In genomic region chr4:185774076-185774731, GRCh38 we compare ENCODE assay signal across 12 cellular contexts. TPM values are rescaled to one million over a fixed set of nuclear protein-coding genes. Genes with fewer than 3 reads are reported as not detected.
DNase-seq lines count a peak whose midpoint lies in the region; ATAC-seq, FAIRE-seq and TF ChIP-seq lines count a peak whose summit lies in the region.
"Had no signal": no experiment of that assay in that cellular context is flagged by ENCODE, and none has a peak within 500 bp of the region (broad histone marks: within the 10 kb centered on the region; RNA-seq: fewer than 3 reads in every experiment).

No MANE protein-coding gene starts in this region.

- H3K4me2 ChIP-seq in endothelial cell of umbilical vein (ENCODE audit: insufficient read depth, low read length), result peak overlapping the region; percentile 93

- 5 to 58% methylated on average over 4 of the region's 8 CpGs for WGBS in mesodermal cell (ENCODE audit: insufficient coverage in 2 of 2), 2 experiments

- no peaks in the 10 kb centered on the region for H3K9me1 ChIP-seq in endothelial cell of umbilical vein (replicated peaks; ENCODE audit: control insufficient read depth, extremely low read depth, insufficient read depth, low read length)

- H4K20me1 ChIP-seq in endothelial cell of umbilical vein (replicated peaks; ENCODE audit: control insufficient read depth, extremely low read depth, insufficient read depth, low read length), result no peaks in the 10 kb centered on the region

- no peak overlapping the region for H3K4me3 Mint-ChIP-seq in stimulated activated naive CD8-positive, alpha-beta T cell treated with anti-CD3 and anti-CD28 coated beads, Interleukin-15, amount 100 ng/mL, for 72 hours
- H3K4me3 Mint-ChIP-seq: stimulated activated naive B cell treated with anti-CD40 and anti-IgM and Interleukin-4, amounts not matched to agents 10 μg/mL and 1 μg/mL and 100 μg/mL, for 72 hours had no signal

- H3K27ac Mint-ChIP-seq in stimulated activated naive CD8-positive, alpha-beta T cell treated with anti-CD3 and anti-CD28 coated beads, Interleukin-15, amount 100 ng/mL, for 72 hours, result no peak overlapping the region
- H3K27ac Mint-ChIP-seq: stimulated activated naive B cell treated with anti-CD40 and anti-IgM and Interleukin-4, amounts not matched to agents 10 μg/mL and 1 μg/mL and 100 μg/mL, for 72 hours had no signal

- CTCF ChIA-PET in endothelial cell of umbilical vein (lab: Charles Lee), result interaction anchor here (0.9 to 5.5 kb wide), 24 partner anchors 10 to 264 kb away, joined by 3 to 67 read pairs (median 4); no protein-coding TSS in a partner anchor

- peak overlapping the region; percentile 63 for H2AFZ ChIP-seq in endothelial cell of umbilical vein (ENCODE audit: low read depth, low read length)

- no peak for TF ChIP-seq CTCF in Peyer's patch (IDR thresholded peaks at IDR 0.05)
- TF ChIP-seq CTCF in endothelial cell of umbilical vein (IDR thresholded peaks at IDR 0.05; ENCODE audit: extremely low read depth in 1 of 2, insufficient read depth in 1 of 2, low read depth in 1 of 2, low read length in 2 of 2), result no peak
- TF ChIP-seq CTCF in tibial artery (IDR thresholded peaks at IDR 0.05), result no peak

- H3K9ac ChIP-seq in endothelial cell of umbilical vein (replicated peaks; ENCODE audit: extremely low read depth, insufficient read depth, low read length), result peak overlapping the region; percentile 94

- H3K36me3 ChIP-seq in Peyer's patch (no peaks in the 10 kb centered on the region), endothelial cell of umbilical vein (ENCODE audit: control insufficient read depth in 2 of 2, extremely low read depth in 1 of 2, insufficient read depth in 2 of 2, low read length in 2 of 2) (no peaks in the 10 kb centered on the region), mesodermal cell (ENCODE audit: control insufficient read depth, insufficient read depth, low read length) (no peaks in the 10 kb centered on the region), tibial artery (no peaks in the 10 kb centered on the region)

- H3K4me3 ChIP-seq in Peyer's patch, result peak overlapping the region in 2 of 4 donors; percentile 13 to 27
- H3K4me3 ChIP-seq in endothelial cell of umbilical vein (replicated peaks in 1 of 3; ENCODE audit: insufficient read depth in 1 of 3, low read depth in 1 of 3, low read length in 3 of 3), result peak overlapping the region; percentile 50 to 88 (median 62)
- peak overlapping the region; percentile 29 for H3K4me3 ChIP-seq in mesodermal cell (ENCODE audit: extremely low read depth, insufficient read depth, low read length, poor library complexity, severe bottlenecking)
- H3K4me3 ChIP-seq in tibial artery, result peak overlapping the region; percentile 61

- peaks cover 0 to 14% of the 10 kb centered on the region in 2 donors for H3K9me3 Mint-ChIP-seq in stimulated activated naive CD8-positive, alpha-beta T cell treated with anti-CD3 and anti-CD28 coated beads, Interleukin-15, amount 100 ng/mL, for 72 hours

- no peaks in the 10 kb centered on the region for H3K27me3 ChIP-seq in Peyer's patch
- no peaks in the 10 kb centered on the region for H3K27me3 ChIP-seq in endothelial cell of umbilical vein (ENCODE audit: control insufficient read depth in 2 of 2, insufficient read depth in 2 of 2, low read length in 2 of 2)
- H3K27me3 ChIP-seq in tibial artery, result no peaks in the 10 kb centered on the region

- H3K27me3 Mint-ChIP-seq in stimulated activated naive CD8-positive, alpha-beta T cell treated with anti-CD3 and anti-CD28 coated beads, Interleukin-15, amount 100 ng/mL, for 72 hours, result peaks cover 26% of the 10 kb centered on the region

- POLR2A ChIA-PET in endothelial cell of umbilical vein (lab: Charles Lee), result no interaction called here

- dilution Hi-C loops in endothelial cell of umbilical vein (cut with MboI; ENCODE audit: extremely low pct_ligation_motif_present, low sequenced_read_pairs), result no loop called here

- H3K79me2 ChIP-seq in endothelial cell of umbilical vein (ENCODE audit: control insufficient read depth, insufficient read depth, low read length), result peaks cover 26% of the 10 kb centered on the region

- H3K4me1 Mint-ChIP-seq in stimulated activated naive CD8-positive, alpha-beta T cell treated with anti-CD3 and anti-CD28 coated beads, Interleukin-15, amount 100 ng/mL, for 72 hours, result no peaks in the 10 kb centered on the region

- no peak for FAIRE-seq in endothelial cell of umbilical vein (lab: Jason Lieb, UNC)

- intact Hi-C loops in endothelial cell of umbilical vein (cut with micrococcal nuclease), result loop anchor here (2.0 kb wide), 5 partner anchors 19 to 1125 kb away; partner anchors contain the start of genes CASP3 and PRIMPOL
- intact Hi-C loops in tibial artery (cut with DNase I; ENCODE audit: low total_unique reads), result loop anchor here (5.0 to 10.0 kb wide), 4 partner anchors 37 to 253 kb away; no protein-coding TSS in a partner anchor

- ATAC-seq in GM19324 (IDR thresholded peaks at IDR 0.05; ENCODE audit: low FRiP score, unreplicated experiment), result no peak
- no peak for ATAC-seq in stimulated activated naive CD8-positive, alpha-beta T cell treated with anti-CD3 and anti-CD28 coated beads, Interleukin-15, amount 100 ng/mL, for 72 hours
- ATAC-seq: stimulated activated naive B cell treated with anti-CD40 and anti-IgM and Interleukin-4, amounts not matched to agents 10 μg/mL and 1 μg/mL and 100 μg/mL, for 72 hours had no signal

- H3K4me1 ChIP-seq in Peyer's patch, result no peaks in the 10 kb centered on the region
- peaks cover 39% of the 10 kb centered on the region for H3K4me1 ChIP-seq in endothelial cell of umbilical vein (ENCODE audit: control insufficient read depth, extremely low read depth, insufficient read depth, low read length)
- peaks cover 16% of the 10 kb centered on the region for H3K4me1 ChIP-seq in mesodermal cell (ENCODE audit: control insufficient read depth, insufficient read depth, low read length, poor library complexity, severe bottlenecking)
- peaks cover 0 to 33% (median 3%) of the 10 kb centered on the region in 4 donors for H3K4me1 ChIP-seq in tibial artery

- TF ChIP-seq POLR2A in Peyer's patch (IDR thresholded peaks at IDR 0.05) (no peak), endothelial cell of umbilical vein (IDR thresholded peaks at IDR 0.05; ENCODE audit: low read depth, low read length) (no peak)

- DNase-seq in Peyer's patch (no peak), endothelial cell of umbilical vein (ENCODE audit: low read depth, low spot score) (peak; percentile 53), tibial artery (no peak), activated gamma-delta T cell treated with Interleukin-2 at 50 U/mL for 16 hours (no peak)
- DNase-seq in activated CD8-positive, alpha-beta memory T cell treated with anti-CD3 and anti-CD28 coated beads, Interleukin-2, amount 50 U/mL, for 48 hours, result no peak
- no peak for DNase-seq in stimulated activated naive CD8-positive, alpha-beta T cell treated with anti-CD3 and anti-CD28 coated beads, Interleukin-15, amount 100 ng/mL, for 72 hours
- DNase-seq: activated gamma-delta T cell; DMS79 treated with DMSO at 0.1 percent for 48 hours; NCI-H510A treated with DMSO at 0.1 percent for 48 hours; stimulated activated naive B cell treated with anti-CD40 and anti-IgM and Interleukin-4, amounts not matched to agents 10 μg/mL and 1 μg/mL and 100 μg/mL, for 72 hours had no signal

- H3K9me3 ChIP-seq in Peyer's patch (no peaks in the 10 kb centered on the region), endothelial cell of umbilical vein (replicated peaks; ENCODE audit: control insufficient read depth, insufficient read depth, low read length) (no peaks in the 10 kb centered on the region), mesodermal cell (ENCODE audit: control insufficient read depth, low read length) (no peaks in the 10 kb centered on the region), tibial artery (no peaks in the 10 kb centered on the region)

- no TSS peak for BruUV-seq in endothelial cell of umbilical vein (replicated peaks; lab: Mats Ljungman, UMichigan)

- peak overlapping the region in 3 of 4 donors; percentile 9 to 50 (median 40) for H3K27ac ChIP-seq in Peyer's patch
- H3K27ac ChIP-seq in endothelial cell of umbilical vein (ENCODE audit: insufficient read depth, low read depth, low read length), result peak overlapping the region; percentile 91
- H3K27ac ChIP-seq in mesodermal cell (ENCODE audit: low read depth, low read length, severe bottlenecking), result no peak overlapping the region
- peak overlapping the region; percentile 89 to 96 for H3K27ac ChIP-seq in tibial artery

TF ChIP-seq in endothelial cell of umbilical vein, 7 proteins besides CTCF, POLR2A, EP300 and RAD21:
- TF ChIP-seq MYC (IDR thresholded peaks at IDR 0.05; ENCODE audit: low read depth, low read length), result no peak
- peak; percentile 27 for TF ChIP-seq POLR2AphosphoS5 (IDR thresholded peaks at IDR 0.05; ENCODE audit: insufficient read depth, low read depth, low read length)
TF ChIP-seq in endothelial cell of umbilical vein: peak in this region for 1.

RNA-seq across cellular contexts. Expression of gene SORBS2, which starts 37.8 kb away (rescaled TPM):
- 10 to 100 TPM; 15.8 to 61.9 (median 53.0) TPM for total RNA-seq in Peyer's patch
- total RNA-seq in endothelial cell of umbilical vein, result 75.5 and 82.5 TPM in 2 replicates
- polyA plus RNA-seq in endothelial cell of umbilical vein, result 69.8 and 105 TPM in 2 replicates
- 65.4 and 67.5 TPM in 2 replicates for polyA plus RNA-seq in endothelial cell of umbilical vein (2011; cell fraction: cytosol; rRNA removed)
- 108 and 127 TPM in 2 replicates for polyA plus RNA-seq in endothelial cell of umbilical vein (2011; cell fraction: nucleus; rRNA removed)
- polyA plus RNA-seq in endothelial cell of umbilical vein (2012), result 19.4 and 34.9 TPM in 2 replicates
- 191 and 202 TPM in 2 replicates for polyA minus RNA-seq in endothelial cell of umbilical vein
- 6.6 TPM for polyA minus RNA-seq in endothelial cell of umbilical vein (2011; cell fraction: cytosol; rRNA and poly(A)+ RNA removed)
- polyA minus RNA-seq in endothelial cell of umbilical vein (2011; cell fraction: nucleus; rRNA and poly(A)+ RNA removed), result 313 and 457 TPM in 2 replicates
- 30.0 TPM for polyA plus RNA-seq in mesodermal cell (2013, experiment 1 of 2)
- polyA plus RNA-seq in mesodermal cell (2013, experiment 2 of 2), result 20.3 TPM
